Comparison of ENCODE assay signal across 1 cellular context in genomic region chr2:202541137-202541536, GRCh38.
TF ChIP-seq lines count a peak whose summit lies in the region.

No MANE protein-coding gene starts in this region.

TF ChIP-seq in GM23338, 12 proteins besides CTCF, POLR2A, EP300 and RAD21 (continued from another document):
- no peak for TF ChIP-seq REST (IDR thresholded peaks at IDR 0.05; ENCODE audit: unreplicated experiment)
- no peak for TF ChIP-seq EZH2 (IDR thresholded peaks at IDR 0.05; ENCODE audit: low read depth, unreplicated experiment)
- no peak for TF ChIP-seq POLR2AphosphoS5 (IDR thresholded peaks at IDR 0.05; ENCODE audit: low read depth)
- TF ChIP-seq ZNF331 (CRISPR knock-in tag; IDR thresholded peaks at IDR 0.05; ENCODE audit: low read depth) = no peak
- no peak for TF ChIP-seq CREB1 (CRISPR knock-in tag; IDR thresholded peaks at IDR 0.05; ENCODE audit: low read depth)
- no peak for TF ChIP-seq NANOG (IDR thresholded peaks at IDR 0.05; ENCODE audit: borderline replicate concordance)
- TF ChIP-seq STAT1 (IDR thresholded peaks at IDR 0.05; ENCODE audit: unreplicated experiment) = no peak
TF ChIP-seq in GM23338: peak in this region for 0.
